ENCODE assay signal across 18 cellular contexts in the genomic region with DNA sequence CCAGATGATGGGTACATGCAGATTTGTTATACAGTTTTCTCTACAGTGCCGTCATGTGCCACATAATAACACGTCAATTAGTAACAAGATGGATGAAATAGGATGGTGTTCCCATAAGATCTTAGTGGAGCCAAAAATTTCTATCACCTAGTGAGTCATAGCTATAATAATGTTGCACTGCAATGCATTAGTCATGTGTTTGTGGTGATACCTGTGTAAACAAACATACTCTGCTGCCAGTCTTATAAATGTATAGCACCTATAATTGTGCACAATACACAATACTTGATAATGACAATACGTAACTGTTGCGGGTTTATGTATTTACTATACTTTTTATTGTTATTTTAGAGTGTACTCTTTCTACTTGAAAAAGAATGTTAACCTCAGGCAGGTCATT.
A peak's percentile ranks its signal among the peaks of the same experiment; 100 is the strongest.
DNase-seq lines count a peak whose midpoint lies in the region; ATAC-seq, FAIRE-seq and TF ChIP-seq lines count a peak whose summit lies in the region.
"Had no signal": no experiment of that assay in that cellular context is flagged by ENCODE, and none has a peak within 500 bp of the region (broad histone marks: within the 10 kb centered on the region; RNA-seq: fewer than 3 reads in every experiment).

No MANE protein-coding gene starts in this region.

- BruUV-seq in HepG2 (replicated peaks; lab: Mats Ljungman, UMichigan), result no TSS peak

- TF ChIP-seq POLR2A in HepG2 (IDR thresholded peaks at IDR 0.05; ENCODE audit: insufficient read depth in 1 of 2, low read depth in 2 of 2, low read length in 2 of 2) (no peak), right lobe of liver (IDR thresholded peaks at IDR 0.05) (no peak)

- H3K9me3 ChIP-seq in HepG2 (ENCODE audit: low read length) (peaks cover 14% of the 10 kb centered on the region), right lobe of liver (no peaks in the 10 kb centered on the region)

- intact Hi-C loops in HepG2 (cut with micrococcal nuclease; ENCODE audit: unreplicated experiment) (no loop called here), right lobe of liver (cut with DNase I) (no loop called here)

- H3K9ac ChIP-seq in HepG2 (ENCODE audit: insufficient read depth, low read depth, low read length), result no peak overlapping the region

- no peak overlapping the region for H3K27ac ChIP-seq in HepG2 (ENCODE audit: extremely low read length, insufficient read depth, low read length)
- H3K27ac ChIP-seq in right lobe of liver, result no peak overlapping the region
- H3K27ac ChIP-seq: C4-2B had no signal

- TF ChIP-seq CTCF in HepG2 (CRISPR knock-in tag; IDR thresholded peaks at IDR 0.05) (no peak), right lobe of liver (IDR thresholded peaks at IDR 0.05) (no peak), bronchial epithelial cell (IDR thresholded peaks at IDR 0.05; ENCODE audit: insufficient read depth, low read length, severe bottlenecking) (no peak), chondrocyte (IDR thresholded peaks at IDR 0.05) (no peak)

- H3K4me1 ChIP-seq in HepG2 (ENCODE audit: insufficient read depth, low read length) (no peaks in the 10 kb centered on the region), right lobe of liver (no peaks in the 10 kb centered on the region)

- peaks cover 4% of the 10 kb centered on the region for H3K4me1 Mint-ChIP-seq in chondrocyte (ENCODE audit: low read depth)
- no peaks in the 10 kb centered on the region for H3K4me1 Mint-ChIP-seq in T-helper 2 cell treated with Interferon-gamma antibody and Interleukin-4, amounts not matched to agents 5 μg/mL and 100 μg/mL, for 36 hours (ENCODE audit: low read depth)
- H3K4me1 Mint-ChIP-seq: H9 had no signal

- no peak for TF ChIP-seq EP300 in HepG2 (IDR thresholded peaks at IDR 0.05; ENCODE audit: low read depth in 2 of 2, low read length in 2 of 2)
- no peak for TF ChIP-seq EP300 in HepG2 (CRISPR knock-in tag; IDR thresholded peaks at IDR 0.05; ENCODE audit: borderline replicate concordance)

- H3K9me3 Mint-ChIP-seq in chondrocyte (ENCODE audit: low read depth), result no peaks in the 10 kb centered on the region
- H3K9me3 Mint-ChIP-seq in T-helper 2 cell treated with Interferon-gamma antibody and Interleukin-4, amounts not matched to agents 5 μg/mL and 100 μg/mL, for 36 hours, result peaks cover 4% of the 10 kb centered on the region
- H3K9me3 Mint-ChIP-seq: H9 had no signal

- no peaks in the 10 kb centered on the region for H4K20me1 ChIP-seq in HepG2 (ENCODE audit: insufficient read depth, low read length)

- in situ Hi-C loops in HepG2 (cut with HindIII; ENCODE audit: extremely low pct_ligation_motif_present, low pct_unique_long_range_greater_than_20kb), result no loop called here

- H3K4me3 Mint-ChIP-seq in chondrocyte (ENCODE audit: unreplicated experiment), result no peak overlapping the region
- no peak overlapping the region for H3K4me3 Mint-ChIP-seq in T-helper 2 cell treated with Interferon-gamma antibody and Interleukin-4, amounts not matched to agents 5 μg/mL and 100 μg/mL, for 36 hours
- H3K4me3 Mint-ChIP-seq: H9 had no signal

- H3K4me3 ChIP-seq in HepG2 (replicated peaks in 1 of 3; ENCODE audit: insufficient read depth in 1 of 3, low read depth in 2 of 3, low read length in 3 of 3) (no peak overlapping the region), right lobe of liver (no peak overlapping the region), bronchial epithelial cell (ENCODE audit: low read depth, low read length) (no peak overlapping the region)
- H3K4me3 ChIP-seq: GM12878 had no signal

- WGBS in HepG2 (ENCODE audit: low lambda C conversion rate), result 8% methylated on average over 4 of the region's 4 CpGs
- WGBS in right lobe of liver (ENCODE audit: insufficient coverage, low coverage, low lambda C conversion rate, missing lambda C conversion rate), result 47% methylated on average over 4 of the region's 4 CpGs

- ATAC-seq in HepG2 (no peak), right lobe of liver (no peak)
- ATAC-seq: GM12878 had no signal

- FAIRE-seq in HepG2 (lab: Jason Lieb, UNC) (no peak), bronchial epithelial cell (lab: Jason Lieb, UNC) (no peak)
- FAIRE-seq: A204.1, GM18507 had no signal

- no peak overlapping the region for H3K27ac Mint-ChIP-seq in chondrocyte (ENCODE audit: unreplicated experiment)
- H3K27ac Mint-ChIP-seq in T-helper 2 cell treated with Interferon-gamma antibody and Interleukin-4, amounts not matched to agents 5 μg/mL and 100 μg/mL, for 36 hours, result no peak overlapping the region
- H3K27ac Mint-ChIP-seq: H9 had no signal

- H3K36me3 Mint-ChIP-seq in chondrocyte (ENCODE audit: low read depth), result no peaks in the 10 kb centered on the region
- H3K36me3 Mint-ChIP-seq in T-helper 2 cell treated with Interferon-gamma antibody and Interleukin-4, amounts not matched to agents 5 μg/mL and 100 μg/mL, for 36 hours (ENCODE audit: low read depth), result no peaks in the 10 kb centered on the region

- DNase-seq in HepG2 (ENCODE audit: low spot score) (no peak), right lobe of liver (no peak), NCI-H748 treated with DMSO at 0.1 percent for 48 hours (lab: John Stamatoyannopoulos, UW) (peak; percentile 20), bronchial epithelial cell (ENCODE audit: low read depth) (peak; percentile 93), chondrocyte (ENCODE audit: low spot score) (no peak), NCI-H2081 treated with DMSO at 0.1 percent for 48 hours (lab: John Stamatoyannopoulos, UW) (no peak), NCI-H526 treated with DMSO at 0.1 percent for 48 hours (lab: John Stamatoyannopoulos, UW) (no peak)
- no peak for DNase-seq in T-helper 2 cell treated with Interferon-gamma antibody and Interleukin-4, amounts not matched to agents 5 μg/mL and 100 μg/mL, for 36 hours (ENCODE audit: low spot score)
- DNase-seq: DMS153, H9, NCI-H1105 treated with DMSO at 0.1 percent for 48 hours, NCI-H2029 treated with DMSO at 0.1 percent for 48 hours, NCI-H774, RPMI8226 had no signal

- POLR2A ChIA-PET in HepG2 (lab: Yijun Ruan, JAX), result no interaction called here

- H3K36me3 ChIP-seq in HepG2 (replicated peaks in 1 of 2; ENCODE audit: control insufficient read depth in 1 of 2, insufficient read depth in 2 of 2, low read length in 2 of 2), result no peaks in the 10 kb centered on the region
- no peaks in the 10 kb centered on the region for H3K36me3 ChIP-seq in right lobe of liver
- H3K36me3 ChIP-seq in bronchial epithelial cell (ENCODE audit: control insufficient read depth, insufficient read depth, low read length), result no peaks in the 10 kb centered on the region

- TF ChIP-seq RAD21 in HepG2 (CRISPR knock-in tag; IDR thresholded peaks at IDR 0.05), result no peak

- H3K27me3 ChIP-seq in HepG2 (ENCODE audit: control insufficient read depth in 1 of 2, insufficient read depth in 2 of 2, low read length in 2 of 2) (no peaks in the 10 kb centered on the region), right lobe of liver (no peaks in the 10 kb centered on the region), bronchial epithelial cell (ENCODE audit: control insufficient read depth, insufficient read depth, low read length) (no peaks in the 10 kb centered on the region)

- no peak overlapping the region for H3K4me2 ChIP-seq in HepG2 (ENCODE audit: low read depth, low read length)

- H2AFZ ChIP-seq in HepG2 (ENCODE audit: low read length), result no peak overlapping the region

- H3K27me3 Mint-ChIP-seq in chondrocyte (ENCODE audit: low read depth), result no peaks in the 10 kb centered on the region
- H3K27me3 Mint-ChIP-seq in T-helper 2 cell treated with Interferon-gamma antibody and Interleukin-4, amounts not matched to agents 5 μg/mL and 100 μg/mL, for 36 hours (ENCODE audit: low read depth), result no peaks in the 10 kb centered on the region

- CTCF ChIA-PET in HepG2 (lab: Yijun Ruan, JAX; ENCODE audit: low intra/inter-chr PET ratio, low total read pairs), result no interaction called here

- H3K79me2 ChIP-seq in HepG2 (ENCODE audit: insufficient read depth, low read length), result no peaks in the 10 kb centered on the region

TF ChIP-seq in HepG2, 621 proteins besides CTCF, POLR2A, EP300 and RAD21:
- TF ChIP-seq CREB1 (IDR thresholded peaks at IDR 0.05), result 0 out of 2 replicates have a peak, but pooled peaks have one; percentile 16
- no peak for TF ChIP-seq CREB1 (CRISPR knock-in tag; IDR thresholded peaks at IDR 0.05)
- TF ChIP-seq ZNF773 (CRISPR knock-in tag; IDR thresholded peaks at IDR 0.05; ENCODE audit: borderline replicate concordance), result no peak
TF ChIP-seq in HepG2: peak in this region for 1.

Comparison
In these comparisons a context has a peak if more than half of its experiments do, and no peak if none do; other contexts are left out.
1. DNase-seq: peak in NCI-H748 treated with DMSO at 0.1 percent for 48 hours (single experiment) and bronchial epithelial cell (single experiment); none in HepG2 (single experiment), right lobe of liver (0 of 3), chondrocyte (single experiment), NCI-H2081 treated with DMSO at 0.1 percent for 48 hours (single experiment), T-helper 2 cell treated with Interferon-gamma antibody and Interleukin-4, amounts not matched to agents 5 μg/mL and 100 μg/mL, for 36 hours (single experiment) and NCI-H526 treated with DMSO at 0.1 percent for 48 hours (single experiment).